1 cellular context compared by ENCODE assay signal in genomic region chr2:120436885-120437603, GRCh38.
TF ChIP-seq lines count a peak whose summit lies in the region.

No MANE protein-coding gene starts in this region.

TF ChIP-seq in HepG2, 621 proteins besides CTCF, POLR2A, EP300 and RAD21 (continued from another document):
- peak; percentile 55 for TF ChIP-seq PATZ1 (CRISPR knock-in tag; IDR thresholded peaks at IDR 0.05)
- 0 out of 2 replicates have a peak, but pooled peaks have one; percentile 27 for TF ChIP-seq SMAD3 (CRISPR knock-in tag; IDR thresholded peaks at IDR 0.05)
- TF ChIP-seq ZMAT3 (CRISPR knock-in tag; conservative IDR thresholded peaks at IDR 0.05) = no peak
- TF ChIP-seq, protein P1, sequence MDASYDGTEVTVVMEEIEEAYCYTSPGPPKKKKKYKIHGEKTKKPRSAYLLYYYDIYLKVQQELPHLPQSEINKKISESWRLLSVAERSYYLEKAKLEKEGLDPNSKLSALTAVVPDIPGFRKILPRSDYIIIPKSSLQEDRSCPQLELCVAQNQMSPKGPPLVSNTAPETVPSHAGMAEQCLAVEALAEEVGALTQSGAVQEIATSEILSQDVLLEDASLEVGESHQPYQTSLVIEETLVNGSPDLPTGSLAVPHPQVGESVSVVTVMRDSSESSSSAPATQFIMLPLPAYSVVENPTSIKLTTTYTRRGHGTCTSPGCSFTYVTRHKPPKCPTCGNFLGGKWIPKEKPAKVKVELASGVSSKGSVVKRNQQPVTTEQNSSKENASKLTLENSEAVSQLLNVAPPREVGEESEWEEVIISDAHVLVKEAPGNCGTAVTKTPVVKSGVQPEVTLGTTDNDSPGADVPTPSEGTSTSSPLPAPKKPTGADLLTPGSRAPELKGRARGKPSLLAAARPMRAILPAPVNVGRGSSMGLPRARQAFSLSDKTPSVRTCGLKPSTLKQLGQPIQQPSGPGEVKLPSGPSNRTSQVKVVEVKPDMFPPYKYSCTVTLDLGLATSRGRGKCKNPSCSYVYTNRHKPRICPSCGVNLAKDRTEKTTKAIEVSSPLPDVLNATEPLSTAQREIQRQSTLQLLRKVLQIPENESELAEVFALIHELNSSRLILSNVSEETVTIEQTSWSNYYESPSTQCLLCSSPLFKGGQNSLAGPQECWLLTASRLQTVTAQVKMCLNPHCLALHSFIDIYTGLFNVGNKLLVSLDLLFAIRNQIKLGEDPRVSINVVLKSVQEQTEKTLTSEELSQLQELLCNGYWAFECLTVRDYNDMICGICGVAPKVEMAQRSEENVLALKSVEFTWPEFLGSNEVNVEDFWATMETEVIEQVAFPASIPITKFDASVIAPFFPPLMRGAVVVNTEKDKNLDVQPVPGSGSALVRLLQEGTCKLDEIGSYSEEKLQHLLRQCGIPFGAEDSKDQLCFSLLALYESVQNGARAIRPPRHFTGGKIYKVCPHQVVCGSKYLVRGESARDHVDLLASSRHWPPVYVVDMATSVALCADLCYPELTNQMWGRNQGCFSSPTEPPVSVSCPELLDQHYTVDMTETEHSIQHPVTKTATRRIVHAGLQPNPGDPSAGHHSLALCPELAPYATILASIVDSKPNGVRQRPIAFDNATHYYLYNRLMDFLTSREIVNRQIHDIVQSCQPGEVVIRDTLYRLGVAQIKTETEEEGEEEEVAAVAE (CRISPR knock-in tag; IDR thresholded peaks at IDR 0.05; ENCODE audit: borderline replicate concordance) = no peak
- TF ChIP-seq ZNF224 (CRISPR knock-in tag; IDR thresholded peaks at IDR 0.05) = no peak
- peak; percentile 55; the same call in 1 of the 2 replicates for TF ChIP-seq ZNF580 (CRISPR knock-in tag; IDR thresholded peaks at IDR 0.05; ENCODE audit: borderline replicate concordance, low read depth)
- TF ChIP-seq FOSL2 (CRISPR knock-in tag; IDR thresholded peaks at IDR 0.05) = peak; percentile 52
- 0 out of 2 replicates have a peak, but pooled peaks have one; percentile 23 for TF ChIP-seq THRA (CRISPR knock-in tag; IDR thresholded peaks at IDR 0.05; ENCODE audit: borderline replicate concordance)
- no peak for TF ChIP-seq ATF7-NPFF (CRISPR knock-in tag; IDR thresholded peaks at IDR 0.05; ENCODE audit: low read depth)
- TF ChIP-seq RAD51 (IDR thresholded peaks at IDR 0.05; ENCODE audit: borderline replicate concordance) = no peak
- no peak for TF ChIP-seq NPAS2 (CRISPR knock-in tag; IDR thresholded peaks at IDR 0.05; ENCODE audit: borderline replicate concordance)
- no peak for TF ChIP-seq SMAD1 (CRISPR knock-in tag; IDR thresholded peaks at IDR 0.05; ENCODE audit: borderline replicate concordance, low read depth)
- 0 out of 2 replicates have a peak, but pooled peaks have one; percentile 36 for TF ChIP-seq ZNF296 (CRISPR knock-in tag; conservative IDR thresholded peaks at IDR 0.05)
- TF ChIP-seq ZNF225 (CRISPR knock-in tag; IDR thresholded peaks at IDR 0.05) = peak; percentile 43; the same call in 1 of the 2 replicates
TF ChIP-seq in HepG2: peak in this region for 43.
